8 cellular contexts compared by ENCODE assay signal in genomic region chr5:61162832-61163567, GRCh38. TPM values are rescaled to one million over a fixed set of nuclear protein-coding genes. Genes with fewer than 3 reads are reported as not detected.
DNase-seq lines count a peak whose midpoint lies in the region; ATAC-seq and TF ChIP-seq lines count a peak whose summit lies in the region.

No MANE protein-coding gene starts in this region.

- H3K9me3 ChIP-seq in mammary epithelial cell (replicated peaks; ENCODE audit: insufficient read depth, low read length) (no peaks in the 10 kb centered on the region), stomach (no peaks in the 10 kb centered on the region)

- no peaks in the 10 kb centered on the region for H3K27me3 ChIP-seq in mammary epithelial cell (ENCODE audit: insufficient read depth, low read length)
- no peaks in the 10 kb centered on the region for H3K27me3 ChIP-seq in stomach

- no peak for TF ChIP-seq EP300 in stomach (IDR thresholded peaks at IDR 0.05)

- peaks cover 12% of the 10 kb centered on the region for H3K36me3 ChIP-seq in mammary epithelial cell (ENCODE audit: insufficient read depth, low read length)
- peaks cover 9 to 20% (median 19%) of the 10 kb centered on the region in 4 donors for H3K36me3 ChIP-seq in stomach

- H3K4me1 ChIP-seq in mammary epithelial cell (ENCODE audit: insufficient read depth, low read length) (peaks cover 12% of the 10 kb centered on the region), stomach (peaks cover 18 to 52% (median 38%) of the 10 kb centered on the region in 4 donors)

- intact Hi-C loops in Right ventricle myocardium inferior (cut with DNase I), result loop anchor here (2.0 to 10.0 kb wide), 4 partner anchors 168 to 772 kb away; partner anchors contain the start of genes ERCC8 and NDUFAF2
- intact Hi-C loops in cardiac septum (cut with DNase I), result loop anchor here (2.0 to 10.0 kb wide), 5 partner anchors 169 to 502 kb away; partner anchors contain the start of gene ZSWIM6
- intact Hi-C loops in mammary epithelial cell (cut with micrococcal nuclease), result loop anchor here (1.0 to 10.0 kb wide), 6 partner anchors 106 to 754 kb away; no protein-coding TSS in a partner anchor
- intact Hi-C loops in stomach (cut with DNase I; ENCODE audit: low total_unique reads), result no loop called here

- BruUV-seq in mammary epithelial cell (replicated peaks; lab: Mats Ljungman, UMichigan), result TSS peak; percentile 74

- in situ Hi-C loops in mammary epithelial cell (cut with MboI; ENCODE audit: low sequenced_read_pairs in 2 of 2), result loop anchor here (10.0 to 25.0 kb wide), 4 partner anchors 142 to 774 kb away; no protein-coding TSS in a partner anchor

- peak overlapping the region; percentile 84 for H3K4me2 ChIP-seq in mammary epithelial cell (ENCODE audit: insufficient read depth, low read depth, low read length)

- TF ChIP-seq POLR2A in stomach (IDR thresholded peaks at IDR 0.05), result no peak

- DNase-seq in Right ventricle myocardium inferior (ENCODE audit: missing footprints), result no peak
- DNase-seq in cardiac septum (ENCODE audit: low spot score), result no peak
- peak; percentile 69 for DNase-seq in NOMO-1 treated with DMSO at 0.1 percent for 48 hours (lab: John Stamatoyannopoulos, UW; ENCODE audit: unreplicated experiment)
- DNase-seq in mammary epithelial cell, result peak; percentile 57
- peak; percentile 61 for DNase-seq in kidney tubule cell (ENCODE audit: low spot score)
- no peak for DNase-seq in stomach
- no peak for DNase-seq in Kasumi-1 (lab: John Stamatoyannopoulos, UW)

- peak overlapping the region; percentile 95 to 97 (median 96) for H3K4me3 ChIP-seq in mammary epithelial cell (replicated peaks in 1 of 3; ENCODE audit: insufficient read depth in 1 of 3, low read depth in 2 of 3, low read length in 3 of 3)
- H3K4me3 ChIP-seq in stomach, result peak overlapping the region; percentile 58 to 82 (median 68)

- ATAC-seq in Right ventricle myocardium inferior, result peak; percentile 34
- no peak for ATAC-seq in activated CD4-positive, CD25-positive, alpha-beta regulatory T cell treated with anti-CD3 and anti-CD28 coated beads, Interleukin-2, amount 50 U/mL, for 24 hours

- TF ChIP-seq CTCF in mammary epithelial cell (conservative IDR thresholded peaks at IDR 0.05 in 1 of 2, IDR thresholded peaks at IDR 0.05 in 1 of 2; ENCODE audit: extremely low read depth in 1 of 2, insufficient read depth in 1 of 2, low read depth in 1 of 2, low read length in 2 of 2) (no peak), stomach (IDR thresholded peaks at IDR 0.05) (no peak)

- dilution Hi-C loops in mammary epithelial cell (cut with HindIII; ENCODE audit: low sequenced_read_pairs), result no loop called here

- H3K79me2 ChIP-seq in mammary epithelial cell (ENCODE audit: insufficient read depth, low read length), result peaks cover 61% of the 10 kb centered on the region

- no peaks in the 10 kb centered on the region for H4K20me1 ChIP-seq in mammary epithelial cell (ENCODE audit: insufficient read depth, low read length)

- H3K27ac ChIP-seq in mammary epithelial cell (ENCODE audit: insufficient read depth, low read depth, low read length) (peak overlapping the region; percentile 94), stomach (peak overlapping the region; percentile 90 to 95 (median 94))

- H2AFZ ChIP-seq in mammary epithelial cell (ENCODE audit: low read depth, low read length), result peak overlapping the region; percentile 99

- CTCF ChIA-PET in mammary epithelial cell (lab: Charles Lee; ENCODE audit: low non-redundant PET), result no interaction called here

- H3K9ac ChIP-seq in mammary epithelial cell (ENCODE audit: insufficient read depth, low read length), result peak overlapping the region; percentile 93

- WGBS in mammary epithelial cell (ENCODE audit: low coverage, missing lambda C conversion rate), result 45% methylated on average over 5 of the region's 14 CpGs
- 16 to 29% (median 23%) methylated on average over 13 to 14 of the region's 14 CpGs for WGBS in stomach, 5 donors

RNA-seq across cellular contexts. Expression of gene SMIM15, which starts 0.7 kb away (rescaled TPM):
- total RNA-seq in Right ventricle myocardium inferior, result 24.1 TPM
- total RNA-seq in cardiac septum, result 20.0 TPM
- total RNA-seq in mammary epithelial cell, result 10 to 100 TPM; 36.7 to 75.0 TPM
- polyA plus RNA-seq in mammary epithelial cell, result 45.1 TPM
- polyA minus RNA-seq in mammary epithelial cell, result 79.8 TPM
- total RNA-seq in stomach, result 10 to 100 TPM; 21.6 to 60.8 (median 25.2) TPM
- 10 to 100 TPM; 22.2 to 44.3 (median 34.6) TPM for polyA plus RNA-seq in stomach

Comparison
In these comparisons a context has a peak if more than half of its experiments do, and no peak if none do; other contexts are left out.
1. DNase-seq: peak in NOMO-1 treated with DMSO at 0.1 percent for 48 hours (single experiment), mammary epithelial cell (single experiment) and kidney tubule cell (single experiment); none in Right ventricle myocardium inferior (single experiment), cardiac septum (single experiment), stomach (single experiment) and Kasumi-1 (0 of 2).